ENCODE assay signal across 12 cellular contexts in genomic region chr14:69328765-69329164, GRCh38.
"Had no signal": no experiment of that assay in that cellular context is flagged by ENCODE, and none has a peak within 500 bp of the region (broad histone marks: within the 10 kb centered on the region; RNA-seq: fewer than 3 reads in every experiment).

No MANE protein-coding gene starts in this region.

- FAIRE-seq: colon had no signal

- DNase-seq: activated CD4-positive, alpha-beta memory T cell treated with anti-CD3 and anti-CD28 coated beads, Interleukin-2, amount 10 ng/mL, durations not matched to agents 7 days and 5 days; activated CD4-positive, CD25-positive, alpha-beta regulatory T cell treated with anti-CD3 and anti-CD28 coated beads, Interleukin-2, amount 50 U/mL, for 72 hours; activated T-cell treated with anti-CD3 and anti-CD28 coated beads, Interleukin-2, amount 50 U/mL, for 48 hours; esophagus squamous epithelium; foreskin fibroblast; immature natural killer cell; left colon; naive B cell; retina; stimulated activated CD4-positive, alpha-beta T cell treated with anti-CD3 and anti-CD28 coated beads, Interleukin-4, amount 100 ng/mL, for 4 hours; stomach had no signal
